In genomic region chr10:114821293-114821914, GRCh38 we compare ENCODE assay signal across 8 cellular contexts. TPM values are rescaled to one million over a fixed set of nuclear protein-coding genes. Genes with fewer than 3 reads are reported as not detected.
A peak's percentile ranks its signal among the peaks of the same experiment; 100 is the strongest.
DNase-seq lines count a peak whose midpoint lies in the region; TF ChIP-seq lines count a peak whose summit lies in the region.

Gene FHIP2A, plus strand, starts transcription at chr10:114821780. Its CDS starts 299 bp downstream, at chr10:114822079.

- H3K27ac ChIP-seq in ascending aorta (peak within 1 kb of the TSS; percentile 94 to 100), hepatocyte (peak within 1 kb of the TSS; percentile 100)

- DNase-seq in HCEC 1CT (peak; percentile 73), MG63 (peak; percentile 81), T-helper 22 cell (ENCODE audit: low read depth) (peak; percentile 64), ascending aorta (ENCODE audit: low spot score in 2 of 2) (peak; percentile 43 to 87), hepatocyte (ENCODE audit: low spot score) (peak; percentile 94), retinal pigment epithelial cell (ENCODE audit: low read depth) (no peak), cortex of kidney (lab: John Stamatoyannopoulos, UW) (no peak)

- H3K4me1 ChIP-seq in ascending aorta (peaks cover 3 to 17% of the 10 kb centered on the region in 2 donors), hepatocyte (ENCODE audit: insufficient read depth) (no peaks in the 10 kb centered on the region)

- peak; percentile 76 for TF ChIP-seq CTCF in GM12875 (IDR thresholded peaks at IDR 0.05; ENCODE audit: borderline replicate concordance, insufficient read depth, low read depth, low read length)
- peak; percentile 14 to 88 (median 35) for TF ChIP-seq CTCF in ascending aorta (IDR thresholded peaks at IDR 0.05)
- peak; percentile 43 for TF ChIP-seq CTCF in hepatocyte (IDR thresholded peaks at IDR 0.05; ENCODE audit: poor library complexity)
- TF ChIP-seq CTCF in retinal pigment epithelial cell (conservative IDR thresholded peaks at IDR 0.05; ENCODE audit: low read depth, low read length), result peak; percentile 39

- WGBS in hepatocyte (ENCODE audit: low lambda C conversion rate, missing lambda C conversion rate), result 5% methylated on average over 43 of the region's 59 CpGs

- H3K4me2 ChIP-seq in hepatocyte, result peak within 1 kb of the TSS; percentile 86

- peaks cover 43% of the 10 kb centered on the region for H3K79me2 ChIP-seq in hepatocyte

- H3K36me3 ChIP-seq in MG63 (peaks cover 22% of the 10 kb centered on the region), ascending aorta (no peaks in the 10 kb centered on the region), hepatocyte (replicated peaks; ENCODE audit: insufficient read depth, low read depth) (no peaks in the 10 kb centered on the region)

- H4K20me1 ChIP-seq in hepatocyte (ENCODE audit: insufficient read depth, poor library complexity, severe bottlenecking), result peaks cover 31% of the 10 kb centered on the region

- no peaks in the 10 kb centered on the region for H3K9me2 ChIP-seq in hepatocyte (replicated peaks; ENCODE audit: insufficient read depth)

- intact Hi-C loops in ascending aorta (cut with DNase I), result loop anchor here (5.0 kb wide), 4 partner anchors 54 to 271 kb away; partner anchors contain the start of genes ATRNL1 and TRUB1

- peak within 1 kb of the TSS; percentile 97 for H2AFZ ChIP-seq in hepatocyte

- no peaks in the 10 kb centered on the region for H3K27me3 ChIP-seq in MG63
- H3K27me3 ChIP-seq in ascending aorta, result no peaks in the 10 kb centered on the region
- no peaks in the 10 kb centered on the region for H3K27me3 ChIP-seq in hepatocyte

- H3K4me3 ChIP-seq in GM12875 (ENCODE audit: low read depth, low read length) (peak within 1 kb of the TSS; percentile 88), MG63 (peak within 1 kb of the TSS; percentile 79), ascending aorta (peak within 1 kb of the TSS; percentile 99), hepatocyte (peak within 1 kb of the TSS; percentile 95), retinal pigment epithelial cell (ENCODE audit: low read length) (peak within 1 kb of the TSS; percentile 62)

- H3K9me3 ChIP-seq in MG63 (no peaks in the 10 kb centered on the region), ascending aorta (no peaks in the 10 kb centered on the region), hepatocyte (ENCODE audit: low read depth) (no peaks in the 10 kb centered on the region)

RNA-seq across cellular contexts. Expression of gene FHIP2A, which starts in this region (rescaled TPM):
- 7.1 and 9.4 TPM in 2 replicates for total RNA-seq in MG63 (2014; rRNA removed; shearing (Covaris generic); ENCODE audit: low replicate concordance)
- total RNA-seq in ascending aorta (19.6 TPM), hepatocyte (23.8 and 24.6 TPM in 2 replicates)
- polyA plus RNA-seq in hepatocyte, result 9.5 and 18.0 TPM in 2 replicates

Comparison
In these comparisons a context has a peak if more than half of its experiments do, and no peak if none do; other contexts are left out.
1. DNase-seq: peak in HCEC 1CT (single experiment), MG63 (single experiment), T-helper 22 cell (single experiment), ascending aorta (2 of 2) and hepatocyte (single experiment); none in retinal pigment epithelial cell (single experiment) and cortex of kidney (single experiment).
2. Peak in every context shown above with its lines, with median percentiles within 50 percentile points of each other: H3K4me3 ChIP-seq and CTCF ChIP-seq.